In genomic region chr13:84917252-84917878, GRCh38 we compare ENCODE assay signal across 9 cellular contexts.
DNase-seq lines count a peak whose midpoint lies in the region; ATAC-seq and TF ChIP-seq lines count a peak whose summit lies in the region.
"Had no signal": no experiment of that assay in that cellular context is flagged by ENCODE, and none has a peak within 500 bp of the region (broad histone marks: within the 10 kb centered on the region; RNA-seq: fewer than 3 reads in every experiment).

No MANE protein-coding gene starts in this region.

- H3K4me1 ChIP-seq in MM.1S (ENCODE audit: low read length) (no peaks in the 10 kb centered on the region), adrenal gland (replicated peaks in 1 of 2) (no peaks in the 10 kb centered on the region)

- intact Hi-C loops in adrenal gland (cut with DNase I): no loop called here

- H3K27ac ChIP-seq in MM.1S (ENCODE audit: low read length): no peak overlapping the region
- no peak overlapping the region for H3K27ac ChIP-seq in adrenal gland

- no peak overlapping the region for H3K27ac Mint-ChIP-seq in mesothelial cell of epicardium
- H3K27ac Mint-ChIP-seq: activated naive CD8-positive, alpha-beta T cell had no signal

- no peaks in the 10 kb centered on the region for H3F3A ChIP-seq in MM.1S (ENCODE audit: insufficient read depth, low read length)

- H3K79me2 ChIP-seq in MM.1S (ENCODE audit: low read length): no peaks in the 10 kb centered on the region

- DNase-seq in DMS53 treated with DMSO at 0.1 percent for 48 hours (lab: John Stamatoyannopoulos, UW; ENCODE audit: unreplicated experiment): peak; percentile 7
- DNase-seq in MM.1S: peak; percentile 62
- no peak for DNase-seq in adrenal gland
- DNase-seq in mesothelial cell of epicardium (ENCODE audit: low spot score in 2 of 2, unreplicated experiment in 2 of 2): no peak
- DNase-seq in activated gamma-delta T cell treated with Interleukin-2 at 50 U/mL for 16 hours: no peak
- no peak for DNase-seq in nucleus accumbens (lab: John Stamatoyannopoulos, UW)
- DNase-seq in activated naive CD4-positive, alpha-beta T cell treated with anti-CD3 and anti-CD28 coated beads, Interleukin-2, amount 50 U/mL, for 16 hours: no peak

- H3K36me3 ChIP-seq in MM.1S (replicated peaks; ENCODE audit: insufficient read depth, low read length) (no peaks in the 10 kb centered on the region), adrenal gland (replicated peaks in 1 of 2) (no peaks in the 10 kb centered on the region)

- peaks cover 4% of the 10 kb centered on the region for H3K9me3 Mint-ChIP-seq in mesothelial cell of epicardium

- no peak for TF ChIP-seq POLR2A in adrenal gland (IDR thresholded peaks at IDR 0.05)

- H3K4me3 Mint-ChIP-seq in mesothelial cell of epicardium: no peak overlapping the region
- H3K4me3 Mint-ChIP-seq: activated naive CD8-positive, alpha-beta T cell had no signal

- H3K27me3 Mint-ChIP-seq in mesothelial cell of epicardium (ENCODE audit: low read depth): no peaks in the 10 kb centered on the region
- H3K27me3 Mint-ChIP-seq: activated naive CD8-positive, alpha-beta T cell had no signal

- no peak for ATAC-seq in GM18861 (IDR thresholded peaks at IDR 0.05; ENCODE audit: unreplicated experiment)

- no peak overlapping the region for H3K4me2 ChIP-seq in MM.1S (ENCODE audit: low read depth, low read length)

- TF ChIP-seq CTCF in MM.1S (IDR thresholded peaks at IDR 0.05; ENCODE audit: low read length) (peak; percentile 42), adrenal gland (IDR thresholded peaks at IDR 0.05) (peak; percentile 20 to 67 (median 44)), mesothelial cell of epicardium (IDR thresholded peaks at IDR 0.05; ENCODE audit: unreplicated experiment) (peak; percentile 74)

- no peaks in the 10 kb centered on the region for H3K9me2 ChIP-seq in MM.1S (replicated peaks; ENCODE audit: insufficient read depth, low read length)

- no peaks in the 10 kb centered on the region for H3K9me3 ChIP-seq in MM.1S (replicated peaks; ENCODE audit: insufficient read depth, low read length)
- no peaks in the 10 kb centered on the region for H3K9me3 ChIP-seq in adrenal gland (replicated peaks in 1 of 3)

- no peak overlapping the region for H3K4me3 ChIP-seq in MM.1S (ENCODE audit: low read length)
- H3K4me3 ChIP-seq in adrenal gland: no peak overlapping the region

- WGBS in adrenal gland, 4 donors: 41 to 46% (median 45%) methylated on average over 4 of the region's 4 CpGs

- H3K4me1 Mint-ChIP-seq in mesothelial cell of epicardium: peaks cover 6% of the 10 kb centered on the region

- H4K20me1 ChIP-seq in MM.1S (ENCODE audit: insufficient read depth, low read length): no peaks in the 10 kb centered on the region

- H3K9ac ChIP-seq in MM.1S (ENCODE audit: low read length): no peak overlapping the region

- no peaks in the 10 kb centered on the region for H3K27me3 ChIP-seq in MM.1S (replicated peaks; ENCODE audit: insufficient read depth, low read length)
- no peaks in the 10 kb centered on the region for H3K27me3 ChIP-seq in adrenal gland

- no peak overlapping the region for H2AFZ ChIP-seq in MM.1S (ENCODE audit: low read length)

- H3K36me3 Mint-ChIP-seq in mesothelial cell of epicardium: no peaks in the 10 kb centered on the region
- H3K36me3 Mint-ChIP-seq: activated naive CD8-positive, alpha-beta T cell had no signal

Comparison
In these comparisons a context has a peak if more than half of its experiments do, and no peak if none do; other contexts are left out.
1. DNase-seq: peak in DMS53 treated with DMSO at 0.1 percent for 48 hours (single experiment) and MM.1S (single experiment); none in adrenal gland (0 of 7), mesothelial cell of epicardium (0 of 2), activated gamma-delta T cell treated with Interleukin-2 at 50 U/mL for 16 hours (single experiment), nucleus accumbens (0 of 56) and activated naive CD4-positive, alpha-beta T cell treated with anti-CD3 and anti-CD28 coated beads, Interleukin-2, amount 50 U/mL, for 16 hours (single experiment).
2. Peak in every context shown above with its lines, with median percentiles within 50 percentile points of each other: CTCF ChIP-seq.